ENCODE assay signal across 20 cellular contexts in the genomic region with DNA sequence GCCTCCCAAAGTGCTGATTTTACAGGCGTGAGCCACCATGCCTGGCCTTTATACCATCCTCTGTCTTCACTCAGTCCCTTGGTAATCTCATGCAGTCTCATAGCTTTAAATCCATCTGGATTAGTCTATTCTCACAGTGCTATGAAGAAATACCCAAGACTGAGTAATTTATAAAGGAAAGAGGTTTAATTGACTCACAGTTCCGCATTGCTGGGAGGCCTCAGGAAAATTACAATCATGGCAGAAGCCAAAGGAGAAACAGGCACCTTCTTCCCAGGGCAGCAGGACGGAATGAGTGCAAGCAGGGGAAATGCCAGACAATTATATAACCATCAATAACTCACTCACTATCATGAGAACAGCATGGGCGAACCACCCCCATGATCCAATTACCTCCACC.
"Had no signal": no experiment of that assay in that cellular context is flagged by ENCODE, and none has a peak within 500 bp of the region (broad histone marks: within the 10 kb centered on the region; RNA-seq: fewer than 3 reads in every experiment).

No MANE protein-coding gene starts in this region.

- H3K36me3 ChIP-seq: cardiac muscle cell had no signal

- H3K27ac ChIP-seq: body of pancreas, cardiac muscle cell, heart left ventricle had no signal

- H3K9me3 ChIP-seq: body of pancreas, heart left ventricle, tibial artery had no signal

- H3K27me3 ChIP-seq: body of pancreas, cardiac muscle cell, heart left ventricle, tibial artery had no signal

- ATAC-seq: activated CD4-positive, alpha-beta T cell treated with anti-CD3 and anti-CD28 coated beads for 36 hours; activated T-cell treated with anti-CD3 and anti-CD28 coated beads, Interleukin-2, amount 50 U/mL, for 4 hours; body of pancreas; heart left ventricle; left ventricle myocardium superior; naive thymus-derived CD8-positive, alpha-beta T cell; sciatic nerve; stimulated activated effector memory CD8-positive, alpha-beta T cell treated with anti-CD3 and anti-CD28 coated beads, Interleukin-12 subunit alpha, Interleukin-12 subunit beta, amount 100 ng/mL, for 72 hours; stimulated activated naive CD8-positive, alpha-beta T cell treated with anti-CD3 and anti-CD28 coated beads, Interleukin-15, amount 100 ng/mL, for 72 hours had no signal

- DNase-seq: activated B cell treated with CpG ODN at 0.5 μM for 24 hours; activated CD4-positive, alpha-beta T cell treated with anti-CD3 and anti-CD28 coated beads for 36 hours; activated CD4-positive, alpha-beta T cell treated with anti-CD3 and anti-CD28 coated beads, Interleukin-2, amount 50 U/mL, for 48 hours; activated CD8-positive, alpha-beta memory T cell treated with anti-CD3 and anti-CD28 coated beads, Interleukin-2, amount 50 U/mL, for 48 hours; activated naive CD4-positive, alpha-beta T cell treated with anti-CD3 and anti-CD28 coated beads for 36 hours; activated naive CD8-positive, alpha-beta T cell treated with anti-CD3 and anti-CD28 coated beads, Interleukin-2, amount 10 ng/mL, durations not matched to agents 7 days and 5 days; activated T-cell treated with anti-CD3 and anti-CD28 coated beads, Interleukin-2, amount 50 U/mL, for 4 hours; amygdala; body of pancreas; heart left ventricle; left ventricle myocardium superior; mammary epithelial cell; naive thymus-derived CD8-positive, alpha-beta T cell; small intestine; stimulated activated CD4-positive, alpha-beta T cell treated with anti-CD3 and anti-CD28 coated beads, Interleukin-2, amount 100 ng/mL, for 24 hours; stimulated activated naive CD8-positive, alpha-beta T cell treated with anti-CD3 and anti-CD28 coated beads, Interleukin-15, amount 100 ng/mL, for 72 hours had no signal

- H3K4me3 ChIP-seq: body of pancreas, cardiac muscle cell, heart left ventricle, tibial artery had no signal
